Comparison of ENCODE assay signal across 8 cellular contexts in the genomic region with DNA sequence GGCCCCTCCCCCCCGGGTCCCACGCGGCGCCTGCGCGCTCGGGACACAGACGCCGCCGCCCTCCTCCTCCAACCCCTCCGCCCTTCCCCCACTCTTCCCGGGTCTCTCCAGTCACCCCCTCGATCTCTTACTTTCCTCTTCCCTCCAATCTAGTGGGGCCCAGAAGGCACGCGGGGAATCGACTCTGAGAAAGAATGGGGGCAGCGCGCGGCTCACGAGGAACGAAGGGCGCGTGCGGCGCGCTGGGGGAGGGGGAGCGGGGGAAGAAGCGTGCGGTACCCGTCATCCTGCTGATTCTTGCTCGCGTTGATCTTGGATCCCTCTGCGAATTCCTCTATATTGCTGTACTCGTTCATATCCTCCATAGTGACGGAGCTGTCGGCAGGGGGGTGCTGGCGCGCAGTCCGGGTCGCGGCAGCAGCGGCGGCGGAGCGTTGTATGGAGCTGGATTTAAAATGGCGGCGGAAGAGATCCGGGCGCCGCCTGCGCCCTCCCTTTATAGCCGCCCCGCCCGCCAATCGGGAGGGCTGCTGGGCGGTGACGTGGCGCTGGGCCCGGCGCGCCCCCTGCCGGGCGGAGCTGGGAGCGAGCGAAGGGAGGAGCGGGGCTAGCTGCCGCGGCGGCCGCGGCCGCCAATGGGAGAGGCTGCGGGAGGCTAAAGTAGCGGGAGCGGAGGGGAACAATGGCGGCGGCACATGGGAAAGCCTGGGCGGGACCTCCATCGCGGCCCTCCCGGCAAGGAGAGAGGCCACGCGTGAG. TPM values are rescaled to one million over a fixed set of nuclear protein-coding genes. Genes with fewer than 3 reads are reported as not detected.
A peak's percentile ranks its signal among the peaks of the same experiment; 100 is the strongest.
DNase-seq lines count a peak whose midpoint lies in the region; ATAC-seq, FAIRE-seq and TF ChIP-seq lines count a peak whose summit lies in the region.

No MANE protein-coding gene starts in this region.

- no TSS peak for BruUV-seq in HepG2 (replicated peaks; lab: Mats Ljungman, UMichigan)

- H4K20me1 ChIP-seq in HepG2 (ENCODE audit: insufficient read depth, low read length) = peaks cover 52% of the 10 kb centered on the region

- H3K4me3 ChIP-seq in coronary artery (peak overlapping the region; percentile 97), HepG2 (replicated peaks in 1 of 3; ENCODE audit: insufficient read depth in 1 of 3, low read depth in 2 of 3, low read length in 3 of 3) (peak overlapping the region; percentile 79 to 99 (median 97))

- TF ChIP-seq CTCF in coronary artery (IDR thresholded peaks at IDR 0.05) = peak; percentile 84
- peak; percentile 84 for TF ChIP-seq CTCF in HepG2 (CRISPR knock-in tag; IDR thresholded peaks at IDR 0.05)

- intact Hi-C loops in HepG2 (cut with micrococcal nuclease; ENCODE audit: unreplicated experiment) = loop anchor here (1.0 kb wide), 1 partner anchor 55 kb away; no protein-coding TSS in a partner anchor

- POLR2A ChIA-PET in HepG2 (lab: Yijun Ruan, JAX) = interaction anchor here (0.6 to 3.4 kb wide), 21 partner anchors 9 to 606 kb away, joined by 3 to 52 read pairs (median 4); a partner anchor contains a TSS

- CTCF ChIA-PET in HepG2 (lab: Yijun Ruan, JAX; ENCODE audit: low intra/inter-chr PET ratio, low total read pairs) = no interaction called here

- 0 out of 4 replicates have a peak, but pooled peaks of 1 of the 2 experiments have one; percentile 15 for TF ChIP-seq EP300 in HepG2 (IDR thresholded peaks at IDR 0.05; ENCODE audit: low read depth in 2 of 2, low read length in 2 of 2)
- no peak for TF ChIP-seq EP300 in HepG2 (CRISPR knock-in tag; IDR thresholded peaks at IDR 0.05; ENCODE audit: borderline replicate concordance)

- no peak; the same call in 1 of the 2 replicates for TF ChIP-seq RAD21 in HepG2 (CRISPR knock-in tag; IDR thresholded peaks at IDR 0.05)

- H2AFZ ChIP-seq in HepG2 (ENCODE audit: low read length) = no peak overlapping the region

- WGBS in HepG2 (ENCODE audit: low lambda C conversion rate) = under 1% methylated on average over 55 of the region's 83 CpGs

- peaks cover 51% of the 10 kb centered on the region for H3K4me1 ChIP-seq in HepG2 (ENCODE audit: insufficient read depth, low read length)

- peak overlapping the region; percentile 94 for H3K4me2 ChIP-seq in HepG2 (ENCODE audit: low read depth, low read length)

- FAIRE-seq in HepG2 (lab: Jason Lieb, UNC) = no peak

- in situ Hi-C loops in HepG2 (cut with HindIII; ENCODE audit: extremely low pct_ligation_motif_present, low pct_unique_long_range_greater_than_20kb) = no loop called here

- H3K79me2 ChIP-seq in HepG2 (ENCODE audit: insufficient read depth, low read length) = peaks cover 77% of the 10 kb centered on the region

- TF ChIP-seq POLR2A in HepG2 (IDR thresholded peaks at IDR 0.05; ENCODE audit: insufficient read depth in 1 of 2, low read depth in 2 of 2, low read length in 2 of 2) = peak in 1 of 2 experiments; percentile 93; a peak in 2 of 4 replicates

- peaks cover 5 to 35% of the 10 kb centered on the region in 2 experiments; a peak in 4 of 5 replicates for H3K36me3 ChIP-seq in HepG2 (replicated peaks in 1 of 2; ENCODE audit: control insufficient read depth in 1 of 2, insufficient read depth in 2 of 2, low read length in 2 of 2)

- H3K27me3 ChIP-seq in HepG2 (ENCODE audit: control insufficient read depth in 1 of 2, insufficient read depth in 2 of 2, low read length in 2 of 2) = no peaks in the 10 kb centered on the region; a peak in 1 of 5 replicates

- peak; percentile 68 to 99 (median 88) for DNase-seq in C1 segment of cervical spinal cord (lab: John Stamatoyannopoulos, UW)
- peak; percentile 38 to 82 for DNase-seq in NCI-H524 (lab: John Stamatoyannopoulos, UW)
- DNase-seq in activated CD4-positive, alpha-beta T cell treated with anti-CD3 and anti-CD28 coated beads for 48 hours = peak; percentile 94
- DNase-seq in coronary artery (ENCODE audit: low spot score) = peak; percentile 94
- peak; percentile 76 for DNase-seq in HepG2 (ENCODE audit: low spot score)
- peak; percentile 94 for DNase-seq in stimulated activated CD4-positive, alpha-beta T cell treated with anti-CD3 and anti-CD28 coated beads, Interleukin-4, amount 100 ng/mL, for 1 hour

- ATAC-seq in GM19324 (IDR thresholded peaks at IDR 0.05; ENCODE audit: low FRiP score, unreplicated experiment) (peak; percentile 64), HG03460 (IDR thresholded peaks at IDR 0.05; ENCODE audit: unreplicated experiment) (peak; percentile 44), HepG2 (peak; percentile 73)

- H3K9me3 ChIP-seq in HepG2 (ENCODE audit: low read length) = no peaks in the 10 kb centered on the region

- H3K27ac ChIP-seq in coronary artery = peak overlapping the region; percentile 86 to 98
- H3K27ac ChIP-seq in HepG2 (ENCODE audit: extremely low read length, insufficient read depth, low read length) = peak overlapping the region; percentile 100

- H3K9ac ChIP-seq in HepG2 (ENCODE audit: insufficient read depth, low read depth, low read length) = peak overlapping the region; percentile 99

RNA-seq across cellular contexts. Expression of a gene that starts 1.1 kb away (rescaled TPM):
- total RNA-seq in HepG2 (2016; rRNA removed; fragmentation: Illumina TruSeq; extraction: Trizol) = 414 and 452 TPM in 2 replicates
- total RNA-seq in HepG2 (2016; cell fraction: cytosol; rRNA removed; fragmentation: Illumina TruSeq; extraction: Trizol; ENCODE audit: low read depth) = 143 and 144 TPM in 2 replicates
- 427 and 432 TPM in 2 replicates for total RNA-seq in HepG2 (2016; cell fraction: insoluble cytoplasmic fraction; rRNA removed; fragmentation: Illumina TruSeq; extraction: Trizol)
- 232 and 236 TPM in 2 replicates for total RNA-seq in HepG2 (2016; cell fraction: membrane; rRNA removed; fragmentation: Illumina TruSeq; extraction: Trizol)
- total RNA-seq in HepG2 (2016; cell fraction: nucleus; rRNA removed; fragmentation: Illumina TruSeq; extraction: Trizol) = 243 and 271 TPM in 2 replicates
- 139 and 167 TPM in 2 replicates for polyA plus RNA-seq in HepG2 (2011; rRNA removed)
- polyA plus RNA-seq in HepG2 (2011; cell fraction: cytosol; rRNA removed) = 73.1 and 91.3 TPM in 2 replicates
- polyA plus RNA-seq in HepG2 (2011; cell fraction: nucleus; rRNA removed) = 345 and 410 TPM in 2 replicates
- polyA plus RNA-seq in HepG2 (2012) = 216 and 256 TPM in 2 replicates
- polyA plus RNA-seq in HepG2 (2016; cell fraction: cytosol; fragmentation: Illumina TruSeq; extraction: Trizol; ENCODE audit: low read depth) = 139 and 159 TPM in 2 replicates
- polyA plus RNA-seq in HepG2 (2016; cell fraction: insoluble cytoplasmic fraction; fragmentation: Illumina TruSeq; extraction: Trizol; ENCODE audit: low read depth) = 561 and 571 TPM in 2 replicates
- 206 and 210 TPM in 2 replicates for polyA plus RNA-seq in HepG2 (2016; cell fraction: membrane; fragmentation: Illumina TruSeq; extraction: Trizol; ENCODE audit: low read depth)
- 560 and 581 TPM in 2 replicates for polyA plus RNA-seq in HepG2 (2016; cell fraction: nucleus; fragmentation: Illumina TruSeq; extraction: Trizol; ENCODE audit: insufficient read depth, low read depth)
- polyA minus RNA-seq in HepG2 (2011; rRNA and poly(A)+ RNA removed; ENCODE audit: low replicate concordance) = 13.6 and 13.9 TPM in 2 replicates
- 39.4 and 44.4 TPM in 2 replicates for polyA minus RNA-seq in HepG2 (2011; cell fraction: cytosol; rRNA and poly(A)+ RNA removed)
- polyA minus RNA-seq in HepG2 (2011; cell fraction: nucleus; rRNA and poly(A)+ RNA removed) = 222 and 229 TPM in 2 replicates

RNA-seq across cellular contexts. Expression of a gene that starts 1.2 kb away (rescaled TPM):
- 64.3 and 80.0 TPM in 2 replicates for total RNA-seq in HepG2 (2016; rRNA removed; fragmentation: Illumina TruSeq; extraction: Trizol)
- 8.7 and 10.0 TPM in 2 replicates for total RNA-seq in HepG2 (2016; cell fraction: cytosol; rRNA removed; fragmentation: Illumina TruSeq; extraction: Trizol; ENCODE audit: low read depth)
- 60.9 and 87.4 TPM in 2 replicates for total RNA-seq in HepG2 (2016; cell fraction: insoluble cytoplasmic fraction; rRNA removed; fragmentation: Illumina TruSeq; extraction: Trizol)
- 29.1 and 30.2 TPM in 2 replicates for total RNA-seq in HepG2 (2016; cell fraction: membrane; rRNA removed; fragmentation: Illumina TruSeq; extraction: Trizol)
- total RNA-seq in HepG2 (2016; cell fraction: nucleus; rRNA removed; fragmentation: Illumina TruSeq; extraction: Trizol) = 33.0 and 36.6 TPM in 2 replicates
- 14.2 and 15.5 TPM in 2 replicates for polyA plus RNA-seq in HepG2 (2011; rRNA removed)
- polyA plus RNA-seq in HepG2 (2011; cell fraction: cytosol; rRNA removed) = 11.8 and 14.5 TPM in 2 replicates
- polyA plus RNA-seq in HepG2 (2011; cell fraction: nucleus; rRNA removed) = 5.0 and 6.3 TPM in 2 replicates
- polyA plus RNA-seq in HepG2 (2012) = 32.4 and 38.2 TPM in 2 replicates
- polyA plus RNA-seq in HepG2 (2016; cell fraction: cytosol; fragmentation: Illumina TruSeq; extraction: Trizol; ENCODE audit: low read depth) = 8.3 and 10.4 TPM in 2 replicates
- polyA plus RNA-seq in HepG2 (2016; cell fraction: insoluble cytoplasmic fraction; fragmentation: Illumina TruSeq; extraction: Trizol; ENCODE audit: low read depth) = 106 and 112 TPM in 2 replicates
- 27.5 and 27.7 TPM in 2 replicates for polyA plus RNA-seq in HepG2 (2016; cell fraction: membrane; fragmentation: Illumina TruSeq; extraction: Trizol; ENCODE audit: low read depth)
- 48.1 and 48.2 TPM in 2 replicates for polyA plus RNA-seq in HepG2 (2016; cell fraction: nucleus; fragmentation: Illumina TruSeq; extraction: Trizol; ENCODE audit: insufficient read depth, low read depth)
- 5.7 and 11.9 TPM in 2 replicates for polyA minus RNA-seq in HepG2 (2011; rRNA and poly(A)+ RNA removed; ENCODE audit: low replicate concordance)
- polyA minus RNA-seq in HepG2 (2011; cell fraction: cytosol; rRNA and poly(A)+ RNA removed) = 8.7 and 9.1 TPM in 2 replicates
- 11.1 and 11.8 TPM in 2 replicates for polyA minus RNA-seq in HepG2 (2011; cell fraction: nucleus; rRNA and poly(A)+ RNA removed)

RNA-seq across cellular contexts. Expression of a gene that starts 55.4 kb away (rescaled TPM):
- 64.0 and 156 TPM in 2 replicates for total RNA-seq in HepG2 (2016; rRNA removed; fragmentation: Illumina TruSeq; extraction: Trizol)
- 12.3 and 15.1 TPM in 2 replicates for total RNA-seq in HepG2 (2016; cell fraction: cytosol; rRNA removed; fragmentation: Illumina TruSeq; extraction: Trizol; ENCODE audit: low read depth)
- 61.5 and 145 TPM in 2 replicates for total RNA-seq in HepG2 (2016; cell fraction: insoluble cytoplasmic fraction; rRNA removed; fragmentation: Illumina TruSeq; extraction: Trizol)
- 46.1 and 47.0 TPM in 2 replicates for total RNA-seq in HepG2 (2016; cell fraction: membrane; rRNA removed; fragmentation: Illumina TruSeq; extraction: Trizol)
- total RNA-seq in HepG2 (2016; cell fraction: nucleus; rRNA removed; fragmentation: Illumina TruSeq; extraction: Trizol) = 110 and 134 TPM in 2 replicates
- polyA plus RNA-seq in HepG2 (2011; rRNA removed) = 54.1 and 69.7 TPM in 2 replicates
- 21.8 and 23.3 TPM in 2 replicates for polyA plus RNA-seq in HepG2 (2011; cell fraction: cytosol; rRNA removed)
- 176 and 244 TPM in 2 replicates for polyA plus RNA-seq in HepG2 (2011; cell fraction: nucleus; rRNA removed)
- 157 and 239 TPM in 2 replicates for polyA plus RNA-seq in HepG2 (2012)
- 53.9 and 55.1 TPM in 2 replicates for polyA plus RNA-seq in HepG2 (2016; cell fraction: cytosol; fragmentation: Illumina TruSeq; extraction: Trizol; ENCODE audit: low read depth)
- polyA plus RNA-seq in HepG2 (2016; cell fraction: insoluble cytoplasmic fraction; fragmentation: Illumina TruSeq; extraction: Trizol; ENCODE audit: low read depth) = 522 and 595 TPM in 2 replicates
- 102 and 109 TPM in 2 replicates for polyA plus RNA-seq in HepG2 (2016; cell fraction: membrane; fragmentation: Illumina TruSeq; extraction: Trizol; ENCODE audit: low read depth)
- polyA plus RNA-seq in HepG2 (2016; cell fraction: nucleus; fragmentation: Illumina TruSeq; extraction: Trizol; ENCODE audit: insufficient read depth, low read depth) = 411 and 423 TPM in 2 replicates
- 13.6 and 19.8 TPM in 2 replicates for polyA minus RNA-seq in HepG2 (2011; rRNA and poly(A)+ RNA removed; ENCODE audit: low replicate concordance)
- polyA minus RNA-seq in HepG2 (2011; cell fraction: cytosol; rRNA and poly(A)+ RNA removed) = 28.6 and 36.3 TPM in 2 replicates
- polyA minus RNA-seq in HepG2 (2011; cell fraction: nucleus; rRNA and poly(A)+ RNA removed) = 93.0 and 117 TPM in 2 replicates

Comparison
In these comparisons a context has a peak if more than half of its experiments do, and no peak if none do; other contexts are left out.
1. Peak in every context shown above with its lines: DNase-seq, ATAC-seq, H3K4me3 ChIP-seq and H3K27ac ChIP-seq.